Comparison of ENCODE assay signal across 9 cellular contexts in the genomic region with DNA sequence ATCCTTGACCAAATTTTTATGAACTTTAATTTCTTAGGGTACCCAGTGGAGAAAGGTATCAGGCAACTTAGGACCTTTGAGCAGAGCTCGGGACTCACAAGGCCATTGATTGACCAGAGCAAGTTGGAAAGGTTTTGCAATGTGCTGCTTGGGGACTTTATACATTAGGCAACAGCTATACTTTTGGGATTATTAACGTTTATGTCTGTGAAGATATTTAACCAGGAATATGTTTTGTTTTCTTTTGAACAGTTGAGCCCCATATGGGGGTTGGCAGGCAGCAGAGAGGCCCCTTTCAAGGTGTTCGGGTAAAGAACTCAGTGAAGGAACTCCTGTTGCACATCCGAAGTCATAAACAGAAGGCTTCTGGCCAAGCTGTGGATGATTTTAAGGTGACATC. TPM values are rescaled to one million over a fixed set of nuclear protein-coding genes. Genes with fewer than 3 reads are reported as not detected.
A peak's percentile ranks its signal among the peaks of the same experiment; 100 is the strongest.
DNase-seq lines count a peak whose midpoint lies in the region; ATAC-seq and TF ChIP-seq lines count a peak whose summit lies in the region.
"Had no signal": no experiment of that assay in that cellular context is flagged by ENCODE, and none has a peak within 500 bp of the region (broad histone marks: within the 10 kb centered on the region; RNA-seq: fewer than 3 reads in every experiment).

No MANE protein-coding gene starts in this region.

- peak overlapping the region; percentile 98 for H3K4me3 Mint-ChIP-seq in activated naive CD4-positive, alpha-beta T cell treated with anti-CD3 and anti-CD28 coated beads, Interleukin-2, amount 50 U/mL, for 24 hours
- H3K4me3 Mint-ChIP-seq in type B pancreatic cell = peak overlapping the region; percentile 95

- H3K36me3 ChIP-seq in lower lobe of right lung = peaks cover 53% of the 10 kb centered on the region

- no peaks in the 10 kb centered on the region for H3K27me3 ChIP-seq in lower lobe of right lung (ENCODE audit: low read depth)

- peaks cover 71% of the 10 kb centered on the region for H3K4me1 ChIP-seq in lower lobe of right lung

- H3K9me3 ChIP-seq in lower lobe of right lung = no peaks in the 10 kb centered on the region

- TF ChIP-seq CTCF in astrocyte of the spinal cord (IDR thresholded peaks at IDR 0.05; ENCODE audit: low read depth, low read length) (no peak), lower lobe of right lung (IDR thresholded peaks at IDR 0.05) (no peak), type B pancreatic cell (conservative IDR thresholded peaks at IDR 0.05) (no peak)

- peaks cover 71% of the 10 kb centered on the region for H3K4me1 Mint-ChIP-seq in activated naive CD4-positive, alpha-beta T cell treated with anti-CD3 and anti-CD28 coated beads, Interleukin-2, amount 50 U/mL, for 24 hours
- H3K4me1 Mint-ChIP-seq in type B pancreatic cell (ENCODE audit: unreplicated experiment) = peaks cover 29% of the 10 kb centered on the region

- H3K4me3 ChIP-seq in astrocyte of the spinal cord (ENCODE audit: low read depth, low read length) (peak overlapping the region; percentile 75), lower lobe of right lung (peak overlapping the region; percentile 89)

- H3K27me3 Mint-ChIP-seq in activated naive CD4-positive, alpha-beta T cell treated with anti-CD3 and anti-CD28 coated beads, Interleukin-2, amount 50 U/mL, for 24 hours = no peaks in the 10 kb centered on the region
- H3K27me3 Mint-ChIP-seq in type B pancreatic cell = no peaks in the 10 kb centered on the region

- ATAC-seq in lower lobe of right lung (no peak), HG03025 (IDR thresholded peaks at IDR 0.05; ENCODE audit: low FRiP score, unreplicated experiment) (no peak), HG02610 (IDR thresholded peaks at IDR 0.05; ENCODE audit: unreplicated experiment) (no peak)

- no peaks in the 10 kb centered on the region for H3K9me3 Mint-ChIP-seq in activated naive CD4-positive, alpha-beta T cell treated with anti-CD3 and anti-CD28 coated beads, Interleukin-2, amount 50 U/mL, for 24 hours
- no peaks in the 10 kb centered on the region for H3K9me3 Mint-ChIP-seq in type B pancreatic cell

- in situ Hi-C loops in astrocyte of the spinal cord (cut with HindIII; ENCODE audit: low sequenced_read_pairs) = no loop called here

- DNase-seq in activated naive CD4-positive, alpha-beta T cell treated with Interleukin-2 at 50 U/mL for 16 hours = no peak
- DNase-seq in astrocyte of the spinal cord (ENCODE audit: low read depth, low spot score) (no peak), lower lobe of right lung (no peak), type B pancreatic cell (ENCODE audit: extremely low spot score, unreplicated experiment) (no peak), NCI-H146 (lab: John Stamatoyannopoulos, UW) (no peak)
- DNase-seq: RPMI8226 had no signal

- intact Hi-C loops in lower lobe of right lung (cut with DNase I) = no loop called here

- peaks cover 50% of the 10 kb centered on the region for H3K36me3 Mint-ChIP-seq in activated naive CD4-positive, alpha-beta T cell treated with anti-CD3 and anti-CD28 coated beads, Interleukin-2, amount 50 U/mL, for 24 hours
- H3K36me3 Mint-ChIP-seq in type B pancreatic cell = peaks cover 57% of the 10 kb centered on the region

- peak overlapping the region; percentile 100 for H3K27ac ChIP-seq in lower lobe of right lung

- H3K27ac Mint-ChIP-seq in activated naive CD4-positive, alpha-beta T cell treated with anti-CD3 and anti-CD28 coated beads, Interleukin-2, amount 50 U/mL, for 24 hours = peak overlapping the region; percentile 100
- peak overlapping the region; percentile 96 for H3K27ac Mint-ChIP-seq in type B pancreatic cell

RNA-seq across cellular contexts. Expression of a gene that starts 2.5 kb away (rescaled TPM):
- total RNA-seq in lower lobe of right lung (76.2 TPM), type B pancreatic cell (ENCODE audit: low replicate concordance) (54.1 and 87.6 TPM in 2 replicates)
